7 cellular contexts compared by ENCODE assay signal in genomic region chr12:57754411-57755193, GRCh38. TPM values are rescaled to one million over a fixed set of nuclear protein-coding genes. Genes with fewer than 3 reads are reported as not detected.
DNase-seq lines count a peak whose midpoint lies in the region; ATAC-seq lines count a peak whose summit lies in the region.

MARCHF9 (plus strand) TSS chr12:57755103; CDS start chr12:57755529, 426 bp downstream.

- H3K27ac ChIP-seq in mesodermal cell (ENCODE audit: low read depth, low read length, severe bottlenecking) = no peak within 1 kb of the TSS

- peaks cover 8% of the 10 kb centered on the region for H3K4me1 ChIP-seq in mesodermal cell (ENCODE audit: control insufficient read depth, insufficient read depth, low read length, poor library complexity, severe bottlenecking)

- DNase-seq in NCI-H526 (lab: John Stamatoyannopoulos, UW) (peak; percentile 79 to 94), ecto neural progenitor cell (ENCODE audit: low spot score) (peak; percentile 79)
- peak; percentile 88 to 93 for DNase-seq in activated CD4-positive, alpha-beta T cell treated with anti-CD3 and anti-CD28 coated beads, Interleukin-2, amount 50 U/mL, for 48 hours
- peak; percentile 74 to 84 for DNase-seq in stimulated activated CD8-positive, alpha-beta memory T cell treated with anti-CD3 and anti-CD28 coated beads, Interleukin-2, amount 100 ng/mL, for 48 hours (ENCODE audit: low read depth in 2 of 2)

- 0 to 2% methylated on average over 18 to 21 of the region's 41 CpGs for WGBS in mesodermal cell (ENCODE audit: insufficient coverage in 2 of 2), 2 experiments

- ATAC-seq in GM18867 (IDR thresholded peaks at IDR 0.05; ENCODE audit: unreplicated experiment) (peak; percentile 41), HG03135 (IDR thresholded peaks at IDR 0.05; ENCODE audit: unreplicated experiment) (peak; percentile 22)

- H3K9me3 ChIP-seq in mesodermal cell (ENCODE audit: control insufficient read depth, low read length) = no peaks in the 10 kb centered on the region

- H3K4me3 ChIP-seq in mesodermal cell (ENCODE audit: extremely low read depth, insufficient read depth, low read length, poor library complexity, severe bottlenecking) = peak within 1 kb of the TSS; percentile 44

- H3K36me3 ChIP-seq in mesodermal cell (ENCODE audit: control insufficient read depth, insufficient read depth, low read length) = peaks cover 17% of the 10 kb centered on the region

RNA-seq across cellular contexts. Expression of gene MARCHF9, which starts in this region (rescaled TPM):
- polyA plus RNA-seq in mesodermal cell (2013, experiment 1 of 2) = 6.3 TPM
- polyA plus RNA-seq in mesodermal cell (2013, experiment 2 of 2) = 4.2 TPM
